ENCODE assay signal across 10 cellular contexts in the genomic region with DNA sequence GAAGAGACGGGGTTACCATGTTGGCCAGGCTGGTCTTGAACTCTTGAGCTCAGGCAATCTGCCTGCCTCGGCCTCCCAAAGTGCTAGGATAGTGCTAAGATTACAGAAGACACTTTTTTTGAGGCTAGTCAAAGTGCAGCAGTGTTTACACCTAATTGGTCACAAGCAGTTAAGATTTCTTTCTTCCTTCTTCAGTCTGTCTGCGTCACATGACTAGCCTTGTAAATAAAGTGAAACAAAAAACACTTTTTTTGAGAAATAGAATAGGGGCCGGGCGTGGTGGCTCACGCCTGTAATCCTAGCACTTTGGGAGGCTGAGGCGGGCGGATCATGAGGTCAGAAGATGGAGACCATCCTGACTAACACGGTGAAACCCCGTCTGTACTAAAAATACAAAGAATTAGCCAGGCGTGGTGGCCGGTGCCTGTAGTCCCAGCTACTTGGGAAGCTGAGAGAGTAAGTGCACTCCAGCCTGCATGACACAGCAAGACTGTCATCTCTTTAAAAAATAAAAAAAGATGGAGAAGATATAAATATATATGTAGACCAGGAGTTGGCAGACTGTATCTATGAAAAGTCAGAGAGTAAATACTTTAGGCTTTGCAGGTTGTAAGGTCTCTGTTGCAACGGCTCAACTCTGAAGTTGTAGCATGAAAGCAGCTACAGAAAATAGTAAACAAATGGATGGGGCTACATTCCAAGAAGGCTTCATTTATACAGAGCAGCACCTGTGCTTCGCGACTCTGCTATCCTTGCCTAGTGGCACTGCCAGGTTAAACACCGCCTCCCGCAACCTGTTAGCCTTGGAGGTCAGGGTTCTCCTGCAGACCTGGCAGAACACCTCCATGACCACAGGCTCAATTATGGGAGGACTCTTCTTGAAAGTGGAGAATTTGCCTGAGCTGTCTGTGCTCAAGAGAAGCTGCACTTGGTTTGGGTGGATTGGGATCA. TPM values are rescaled to one million over a fixed set of nuclear protein-coding genes. Genes with fewer than 3 reads are reported as not detected.
DNase-seq lines count a peak whose midpoint lies in the region; ATAC-seq and TF ChIP-seq lines count a peak whose summit lies in the region.
"Had no signal": no experiment of that assay in that cellular context is flagged by ENCODE, and none has a peak within 500 bp of the region (broad histone marks: within the 10 kb centered on the region; RNA-seq: fewer than 3 reads in every experiment).

No MANE protein-coding gene starts in this region.

- peak overlapping the region; percentile 40 for H3K27ac Mint-ChIP-seq in activated T-helper 1 cell treated with anti-CD3 and anti-CD28 coated beads, Interleukin-12 subunit alpha, Interleukin-12 subunit beta, Interleukin-2, Interleukin-4 antibody, amounts not matched to agents 30 ng/mL and 10 ng/mL and 1 ng/mL, durations not matched to agents 14 hours and 24 hours and 36 hours

- intact Hi-C loops in heart left ventricle (cut with DNase I) (no loop called here), right cardiac atrium (cut with DNase I) (no loop called here), lower lobe of right lung (cut with DNase I) (no loop called here), upper lobe of right lung (cut with DNase I) (no loop called here)
- intact Hi-C loops in activated T-helper 1 cell treated with anti-CD3 and anti-CD28 coated beads, Interleukin-12 subunit alpha, Interleukin-12 subunit beta, Interleukin-2, Interleukin-4 antibody, amounts not matched to agents 30 ng/mL and 10 ng/mL and 1 ng/mL, durations not matched to agents 14 hours and 24 hours and 36 hours (cut with micrococcal nuclease): no loop called here

- peaks cover 0 to 57% (median 27%) of the 10 kb centered on the region in 9 donors for H3K36me3 ChIP-seq in heart left ventricle
- H3K36me3 ChIP-seq in lower lobe of right lung: peaks cover 60% of the 10 kb centered on the region
- H3K36me3 ChIP-seq in upper lobe of right lung: peaks cover 23% of the 10 kb centered on the region

- WGBS in heart left ventricle, 4 donors: 85 to 94% (median 88%) methylated on average over 17 of the region's 17 CpGs
- 84% methylated on average over 17 of the region's 17 CpGs for WGBS in right cardiac atrium

- H3K9me3 Mint-ChIP-seq in activated T-helper 1 cell treated with anti-CD3 and anti-CD28 coated beads, Interleukin-12 subunit alpha, Interleukin-12 subunit beta, Interleukin-2, Interleukin-4 antibody, amounts not matched to agents 30 ng/mL and 10 ng/mL and 1 ng/mL, durations not matched to agents 14 hours and 24 hours and 36 hours: no peaks in the 10 kb centered on the region

- H3K4me1 ChIP-seq in heart left ventricle: peaks cover 0 to 65% (median 9%) of the 10 kb centered on the region in 12 donors
- peaks cover 5% of the 10 kb centered on the region for H3K4me1 ChIP-seq in right cardiac atrium (ENCODE audit: control insufficient read depth, insufficient read depth, low read length)
- peaks cover 37% of the 10 kb centered on the region for H3K4me1 ChIP-seq in lower lobe of right lung
- H3K4me1 ChIP-seq in upper lobe of right lung: peaks cover 25% of the 10 kb centered on the region

- no peaks in the 10 kb centered on the region for H3K27me3 Mint-ChIP-seq in activated T-helper 1 cell treated with anti-CD3 and anti-CD28 coated beads, Interleukin-12 subunit alpha, Interleukin-12 subunit beta, Interleukin-2, Interleukin-4 antibody, amounts not matched to agents 30 ng/mL and 10 ng/mL and 1 ng/mL, durations not matched to agents 14 hours and 24 hours and 36 hours (ENCODE audit: insufficient read depth)

- DNase-seq in heart left ventricle: peak in 1 of 5 donors; percentile 18
- DNase-seq in right cardiac atrium: no peak
- no peak for DNase-seq in activated T-helper 1 cell treated with anti-CD3 and anti-CD28 coated beads, Interleukin-12 subunit alpha, Interleukin-12 subunit beta, Interleukin-2, Interleukin-4 antibody, amounts not matched to agents 30 ng/mL and 10 ng/mL and 1 ng/mL, durations not matched to agents 14 hours and 24 hours and 36 hours (ENCODE audit: low spot score)
- no peak for DNase-seq in lower lobe of right lung
- no peak for DNase-seq in upper lobe of right lung
- no peak for DNase-seq in stimulated activated CD4-positive, alpha-beta T cell treated with anti-CD3 and anti-CD28 coated beads, Interleukin-2, amount 100 ng/mL, for 48 hours
- no peak for DNase-seq in dermis blood vessel endothelial cell
- DNase-seq: activated gamma-delta T cell, NCI-H1092 had no signal

- TF ChIP-seq CTCF in heart left ventricle (IDR thresholded peaks at IDR 0.05) (no peak), lower lobe of right lung (IDR thresholded peaks at IDR 0.05) (no peak), upper lobe of right lung (IDR thresholded peaks at IDR 0.05) (no peak)

- no peak overlapping the region for H3K4me3 Mint-ChIP-seq in activated T-helper 1 cell treated with anti-CD3 and anti-CD28 coated beads, Interleukin-12 subunit alpha, Interleukin-12 subunit beta, Interleukin-2, Interleukin-4 antibody, amounts not matched to agents 30 ng/mL and 10 ng/mL and 1 ng/mL, durations not matched to agents 14 hours and 24 hours and 36 hours

- ATAC-seq in heart left ventricle (no peak), right cardiac atrium (no peak), lower lobe of right lung (peak in 1 of 2 donors; percentile 12), upper lobe of right lung (peak; percentile 6), HG02678 (IDR thresholded peaks at IDR 0.05; ENCODE audit: unreplicated experiment) (no peak)

- H3K27me3 ChIP-seq in heart left ventricle: no peaks in the 10 kb centered on the region
- no peaks in the 10 kb centered on the region for H3K27me3 ChIP-seq in right cardiac atrium (ENCODE audit: control insufficient read depth, insufficient read depth)
- no peaks in the 10 kb centered on the region for H3K27me3 ChIP-seq in lower lobe of right lung (ENCODE audit: low read depth)
- H3K27me3 ChIP-seq in upper lobe of right lung: no peaks in the 10 kb centered on the region

- H3K36me3 Mint-ChIP-seq in activated T-helper 1 cell treated with anti-CD3 and anti-CD28 coated beads, Interleukin-12 subunit alpha, Interleukin-12 subunit beta, Interleukin-2, Interleukin-4 antibody, amounts not matched to agents 30 ng/mL and 10 ng/mL and 1 ng/mL, durations not matched to agents 14 hours and 24 hours and 36 hours (ENCODE audit: low read depth): peaks cover 16% of the 10 kb centered on the region

- peaks cover 26% of the 10 kb centered on the region for H3K4me1 Mint-ChIP-seq in activated T-helper 1 cell treated with anti-CD3 and anti-CD28 coated beads, Interleukin-12 subunit alpha, Interleukin-12 subunit beta, Interleukin-2, Interleukin-4 antibody, amounts not matched to agents 30 ng/mL and 10 ng/mL and 1 ng/mL, durations not matched to agents 14 hours and 24 hours and 36 hours (ENCODE audit: low read depth)

- H3K4me3 ChIP-seq in heart left ventricle (no peak overlapping the region), right cardiac atrium (ENCODE audit: low read length) (no peak overlapping the region), lower lobe of right lung (no peak overlapping the region), upper lobe of right lung (no peak overlapping the region)

- TF ChIP-seq POLR2A in heart left ventricle (IDR thresholded peaks at IDR 0.05): no peak

- H3K9me3 ChIP-seq in heart left ventricle: no peaks in the 10 kb centered on the region
- no peaks in the 10 kb centered on the region for H3K9me3 ChIP-seq in right cardiac atrium (ENCODE audit: control insufficient read depth, low read length)
- H3K9me3 ChIP-seq in lower lobe of right lung: no peaks in the 10 kb centered on the region
- H3K9me3 ChIP-seq in upper lobe of right lung: no peaks in the 10 kb centered on the region

- peak overlapping the region in 8 of 12 donors; percentile 11 to 92 (median 34) for H3K27ac ChIP-seq in heart left ventricle
- H3K27ac ChIP-seq in right cardiac atrium (ENCODE audit: low read length): no peak overlapping the region
- H3K27ac ChIP-seq in lower lobe of right lung: peak overlapping the region; percentile 66
- H3K27ac ChIP-seq in upper lobe of right lung: peak overlapping the region; percentile 75

RNA-seq across cellular contexts. Expression of a gene that starts 55.8 kb away (rescaled TPM):
- total RNA-seq in heart left ventricle (10 to 100 TPM; 31.6 to 68.1 (median 41.5) TPM), right cardiac atrium (10 to 100 TPM; 40.1 to 50.2 (median 44.6) TPM), lower lobe of right lung (52.5 TPM), upper lobe of right lung (54.0 TPM), dermis blood vessel endothelial cell (67.0 and 82.9 TPM in 2 replicates)
- polyA plus RNA-seq in heart left ventricle (10 to 100 TPM; 29.6 to 42.4 TPM), right cardiac atrium (36.2 TPM)
- total RNA-seq in activated T-helper 1 cell treated with anti-CD3 and anti-CD28 coated beads, Interleukin-12 subunit alpha, Interleukin-12 subunit beta, Interleukin-2, Interleukin-4 antibody, amounts not matched to agents 30 ng/mL and 10 ng/mL and 1 ng/mL, durations not matched to agents 14 hours and 24 hours and 36 hours: 46.0 and 48.5 TPM in 2 replicates
